In the genomic region with DNA sequence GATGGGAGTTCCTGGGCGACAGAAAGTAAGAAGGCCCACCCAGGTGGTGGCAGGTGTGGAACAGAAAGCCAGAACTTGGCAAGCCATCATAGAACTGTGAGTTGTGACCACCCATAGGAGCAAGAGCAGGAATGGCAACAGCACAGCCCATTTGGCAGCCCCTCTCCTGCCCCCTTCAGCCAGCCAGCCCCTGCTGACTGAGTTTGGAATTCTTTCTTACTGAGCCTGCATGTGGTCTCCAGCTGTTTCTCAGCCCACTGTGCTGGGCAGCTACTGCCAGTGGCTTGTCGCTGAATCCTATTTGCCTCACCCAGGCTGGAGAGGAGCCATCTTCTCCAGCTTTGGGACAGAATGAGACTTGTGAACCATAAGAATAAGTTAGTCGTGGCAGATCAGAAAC, we compare ENCODE assay signal across 19 cellular contexts. TPM values are rescaled to one million over a fixed set of nuclear protein-coding genes. Genes with fewer than 3 reads are reported as not detected.
"Had no signal": no experiment of that assay in that cellular context is flagged by ENCODE, and none has a peak within 500 bp of the region (broad histone marks: within the 10 kb centered on the region; RNA-seq: fewer than 3 reads in every experiment).

No MANE protein-coding gene starts in this region.

- H3K9me3 Mint-ChIP-seq: activated naive CD8-positive, alpha-beta T cell treated with anti-CD3 and anti-CD28 coated beads for 36 hours; activated T-helper 1 cell treated with anti-CD3 and anti-CD28 coated beads, Interleukin-12 subunit alpha, Interleukin-12 subunit beta, Interleukin-2, Interleukin-4 antibody, amounts not matched to agents 30 ng/mL and 10 ng/mL and 1 ng/mL, durations not matched to agents 14 hours and 24 hours and 36 hours; stimulated activated effector memory CD8-positive, alpha-beta T cell treated with anti-CD3 and anti-CD28 coated beads, Interleukin-12 subunit alpha, Interleukin-12 subunit beta, amount 100 ng/mL, for 72 hours; T-helper 2 cell treated with Interferon-gamma antibody and Interleukin-4, amounts not matched to agents 5 μg/mL and 100 μg/mL, for 36 hours had no signal

- H3K4me3 Mint-ChIP-seq: activated naive CD8-positive, alpha-beta T cell treated with anti-CD3 and anti-CD28 coated beads for 36 hours; activated T-helper 1 cell treated with anti-CD3 and anti-CD28 coated beads, Interleukin-12 subunit alpha, Interleukin-12 subunit beta, Interleukin-2, Interleukin-4 antibody, amounts not matched to agents 30 ng/mL and 10 ng/mL and 1 ng/mL, durations not matched to agents 14 hours and 24 hours and 36 hours; immature natural killer cell; stimulated activated effector memory CD8-positive, alpha-beta T cell treated with anti-CD3 and anti-CD28 coated beads, Interleukin-12 subunit alpha, Interleukin-12 subunit beta, amount 100 ng/mL, for 72 hours; T-helper 2 cell treated with Interferon-gamma antibody and Interleukin-4, amounts not matched to agents 5 μg/mL and 100 μg/mL, for 36 hours had no signal

- H3K27ac Mint-ChIP-seq: activated naive CD8-positive, alpha-beta T cell treated with anti-CD3 and anti-CD28 coated beads for 36 hours; activated T-helper 1 cell treated with anti-CD3 and anti-CD28 coated beads, Interleukin-12 subunit alpha, Interleukin-12 subunit beta, Interleukin-2, Interleukin-4 antibody, amounts not matched to agents 30 ng/mL and 10 ng/mL and 1 ng/mL, durations not matched to agents 14 hours and 24 hours and 36 hours; immature natural killer cell; stimulated activated effector memory CD8-positive, alpha-beta T cell treated with anti-CD3 and anti-CD28 coated beads, Interleukin-12 subunit alpha, Interleukin-12 subunit beta, amount 100 ng/mL, for 72 hours; T-helper 2 cell treated with Interferon-gamma antibody and Interleukin-4, amounts not matched to agents 5 μg/mL and 100 μg/mL, for 36 hours had no signal

- ATAC-seq: body of pancreas; left colon; stimulated activated effector memory CD8-positive, alpha-beta T cell treated with anti-CD3 and anti-CD28 coated beads, Interleukin-12 subunit alpha, Interleukin-12 subunit beta, amount 100 ng/mL, for 72 hours had no signal

- H3K36me3 Mint-ChIP-seq: activated naive CD8-positive, alpha-beta T cell treated with anti-CD3 and anti-CD28 coated beads for 36 hours; immature natural killer cell; naive B cell; stimulated activated effector memory CD8-positive, alpha-beta T cell treated with anti-CD3 and anti-CD28 coated beads, Interleukin-12 subunit alpha, Interleukin-12 subunit beta, amount 100 ng/mL, for 72 hours had no signal

- H3K27me3 Mint-ChIP-seq: activated naive CD8-positive, alpha-beta T cell treated with anti-CD3 and anti-CD28 coated beads for 36 hours; naive B cell had no signal

- H3K4me1 Mint-ChIP-seq: activated naive CD8-positive, alpha-beta T cell treated with anti-CD3 and anti-CD28 coated beads for 36 hours; immature natural killer cell; naive B cell; stimulated activated effector memory CD8-positive, alpha-beta T cell treated with anti-CD3 and anti-CD28 coated beads, Interleukin-12 subunit alpha, Interleukin-12 subunit beta, amount 100 ng/mL, for 72 hours had no signal

- DNase-seq: activated CD4-positive, alpha-beta T cell treated with anti-CD3 and anti-CD28 coated beads, Interleukin-2, amount 50 U/mL, for 1 hour; activated CD8-positive, alpha-beta memory T cell treated with anti-CD3 and anti-CD28 coated beads for 24 hours; activated naive CD8-positive, alpha-beta T cell treated with anti-CD3 and anti-CD28 coated beads for 36 hours; amygdala; body of pancreas; caudate nucleus; esophagus squamous epithelium; foreskin fibroblast; glutamatergic neuron; hypothalamus; immature natural killer cell; left colon; naive B cell had no signal

RNA-seq across cellular contexts. Expression of a gene that starts 28.3 kb away (rescaled TPM):
- total RNA-seq: activated naive CD8-positive, alpha-beta T cell treated with anti-CD3 and anti-CD28 coated beads for 36 hours; activated T-helper 1 cell treated with anti-CD3 and anti-CD28 coated beads, Interleukin-12 subunit alpha, Interleukin-12 subunit beta, Interleukin-2, Interleukin-4 antibody, amounts not matched to agents 30 ng/mL and 10 ng/mL and 1 ng/mL, durations not matched to agents 14 hours and 24 hours and 36 hours; esophagus squamous epithelium; left colon; lung microvascular endothelial cell; thoracic aorta; ureter had no signal
